Comparison of ENCODE assay signal across 8 cellular contexts in the genomic region with DNA sequence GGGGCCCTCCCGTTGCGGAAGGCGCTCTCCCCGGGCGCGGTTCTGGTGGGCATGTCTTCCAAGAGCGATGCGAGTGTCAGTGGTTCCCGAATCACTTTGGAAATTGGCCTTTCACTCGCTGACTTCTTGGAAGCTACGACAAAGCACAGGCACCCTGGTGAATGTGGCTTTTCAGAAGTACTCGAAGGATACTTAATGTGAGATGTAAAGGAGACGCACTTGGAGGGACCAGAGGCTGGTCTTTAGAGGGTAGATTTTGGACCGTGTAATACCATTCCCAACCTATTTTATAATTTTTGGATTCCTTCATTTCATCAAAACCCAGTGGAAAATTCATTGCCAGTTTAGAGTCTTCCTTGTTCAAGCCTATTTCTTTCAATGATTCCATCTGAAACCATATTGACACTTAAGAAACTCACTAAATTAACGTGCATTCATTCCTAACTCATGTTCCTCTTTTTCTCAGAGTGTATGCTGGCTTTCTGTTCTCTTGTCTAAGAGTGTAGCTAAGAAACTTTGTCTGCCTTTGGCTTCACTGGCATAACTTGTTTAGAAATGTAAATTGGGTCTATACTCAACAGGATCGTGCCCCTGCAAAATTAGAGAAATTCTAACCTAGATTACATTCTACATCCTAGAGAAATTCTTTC. TPM values are rescaled to one million over a fixed set of nuclear protein-coding genes. Genes with fewer than 3 reads are reported as not detected.
A peak's percentile ranks its signal among the peaks of the same experiment; 100 is the strongest.
DNase-seq lines count a peak whose midpoint lies in the region; ATAC-seq and TF ChIP-seq lines count a peak whose summit lies in the region.

No MANE protein-coding gene starts in this region.

- peak overlapping the region; percentile 85 to 92 (median 87) for H3K4me3 Mint-ChIP-seq in immature natural killer cell
- peak overlapping the region; percentile 84 to 92 for H3K4me3 Mint-ChIP-seq in stimulated activated naive CD8-positive, alpha-beta T cell treated with anti-CD3 and anti-CD28 coated beads, Interleukin-15, amount 100 ng/mL, for 72 hours

- peak; percentile 29 for ATAC-seq in GM21619 (IDR thresholded peaks at IDR 0.05; ENCODE audit: unreplicated experiment)
- peak; percentile 10 for ATAC-seq in stimulated activated naive CD8-positive, alpha-beta T cell treated with anti-CD3 and anti-CD28 coated beads, Interleukin-15, amount 100 ng/mL, for 72 hours

- H3K36me3 ChIP-seq in GM06990 (ENCODE audit: control insufficient read depth, insufficient read depth, low read length): no peaks in the 10 kb centered on the region

- H3K27me3 ChIP-seq in GM06990 (replicated peaks; ENCODE audit: control insufficient read depth, insufficient read depth, low read length): no peaks in the 10 kb centered on the region

- no peaks in the 10 kb centered on the region for H3K36me3 Mint-ChIP-seq in immature natural killer cell

- TF ChIP-seq CTCF in GM06990 (IDR thresholded peaks at IDR 0.05; ENCODE audit: insufficient read depth, low read length, poor library complexity, severe bottlenecking) (no peak), LNCaP clone FGC (IDR thresholded peaks at IDR 0.05; ENCODE audit: control insufficient read depth, extremely low read depth, insufficient read depth) (no peak), astrocyte of the cerebellum (IDR thresholded peaks at IDR 0.05; ENCODE audit: low read depth, low read length, missing control alignments) (no peak)

- H3K27me3 Mint-ChIP-seq in immature natural killer cell (ENCODE audit: low read depth in 3 of 3): peaks cover 0 to 1% (median 0%) of the 10 kb centered on the region in 3 donors
- no peaks in the 10 kb centered on the region for H3K27me3 Mint-ChIP-seq in stimulated activated naive CD8-positive, alpha-beta T cell treated with anti-CD3 and anti-CD28 coated beads, Interleukin-15, amount 100 ng/mL, for 72 hours

- in situ Hi-C loops in astrocyte of the cerebellum (cut with HindIII; ENCODE audit: low sequenced_read_pairs): no loop called here

- peak overlapping the region; percentile 75 for H3K4me3 ChIP-seq in GM06990 (replicated peaks; ENCODE audit: low read depth, low read length)
- H3K4me3 ChIP-seq in LNCaP clone FGC (ENCODE audit: low read depth, low read length): peak overlapping the region; percentile 78
- H3K4me3 ChIP-seq in astrocyte of the cerebellum (ENCODE audit: low read depth, low read length): peak overlapping the region; percentile 73

- DNase-seq in GM06990 (ENCODE audit: extremely low read depth, insufficient read length) (no peak), LNCaP clone FGC (ENCODE audit: low read depth) (no peak), astrocyte of the cerebellum (ENCODE audit: low read depth) (no peak), immature natural killer cell (no peak), hippocampal formation (lab: John Stamatoyannopoulos, UW) (no peak), NCI-H2081 treated with DMSO at 0.1 percent for 48 hours (lab: John Stamatoyannopoulos, UW) (no peak)
- no peak for DNase-seq in stimulated activated naive CD8-positive, alpha-beta T cell treated with anti-CD3 and anti-CD28 coated beads, Interleukin-15, amount 100 ng/mL, for 72 hours

- no peaks in the 10 kb centered on the region for H3K9me3 Mint-ChIP-seq in immature natural killer cell
- no peaks in the 10 kb centered on the region for H3K9me3 Mint-ChIP-seq in stimulated activated naive CD8-positive, alpha-beta T cell treated with anti-CD3 and anti-CD28 coated beads, Interleukin-15, amount 100 ng/mL, for 72 hours

- peaks cover 10 to 19% of the 10 kb centered on the region in 2 donors for H3K4me1 Mint-ChIP-seq in immature natural killer cell
- H3K4me1 Mint-ChIP-seq in stimulated activated naive CD8-positive, alpha-beta T cell treated with anti-CD3 and anti-CD28 coated beads, Interleukin-15, amount 100 ng/mL, for 72 hours: peaks cover 22% of the 10 kb centered on the region

- peak overlapping the region; percentile 68 to 86 (median 82) for H3K27ac Mint-ChIP-seq in immature natural killer cell
- no peak overlapping the region for H3K27ac Mint-ChIP-seq in stimulated activated naive CD8-positive, alpha-beta T cell treated with anti-CD3 and anti-CD28 coated beads, Interleukin-15, amount 100 ng/mL, for 72 hours

RNA-seq across cellular contexts. Expression of a gene that starts 0.6 kb away (rescaled TPM):
- polyA plus RNA-seq in immature natural killer cell: 1 to 10 TPM in 2 of 3 donors, not detected in 1; 1.5 to 2.1 TPM

RNA-seq across cellular contexts. Expression of a gene that starts 17.2 kb away (rescaled TPM):
- not detected for polyA plus RNA-seq in immature natural killer cell

Comparison
In these comparisons a context has a peak if more than half of its experiments do, and no peak if none do; other contexts are left out.
1. H3K27ac Mint-ChIP-seq: peak in immature natural killer cell (6 of 6); none in stimulated activated naive CD8-positive, alpha-beta T cell treated with anti-CD3 and anti-CD28 coated beads, Interleukin-15, amount 100 ng/mL, for 72 hours (0 of 2).
2. Peak in every context shown above with its lines, with median percentiles within 50 percentile points of each other: H3K4me3 ChIP-seq.